In genomic region chr2:230805353-230806017, GRCh38 we compare ENCODE assay signal across 1 cellular context.
TF ChIP-seq lines count a peak whose summit lies in the region.

No MANE protein-coding gene starts in this region.

TF ChIP-seq in IMR-90, 13 proteins besides CTCF, POLR2A, EP300 and RAD21 (continued from another document):
- no peak for TF ChIP-seq MXI1 (IDR thresholded peaks at IDR 0.05; ENCODE audit: borderline replicate concordance, low read depth, low read length)
- TF ChIP-seq CHD1 (IDR thresholded peaks at IDR 0.05; ENCODE audit: low read depth, low read length) = no peak
- TF ChIP-seq MAFK (IDR thresholded peaks at IDR 0.05; ENCODE audit: low read depth, low read length) = no peak
- no peak for TF ChIP-seq MAZ (IDR thresholded peaks at IDR 0.05; ENCODE audit: borderline replicate concordance, low read depth, low read length)
- TF ChIP-seq CEBPB (IDR thresholded peaks at IDR 0.05; ENCODE audit: low read depth, low read length) = no peak
- TF ChIP-seq NFE2L2 (IDR thresholded peaks at IDR 0.05; ENCODE audit: low read depth, low read length) = no peak
TF ChIP-seq in IMR-90: peak in this region for 0.
